ENCODE assay signal across 26 cellular contexts in the genomic region with DNA sequence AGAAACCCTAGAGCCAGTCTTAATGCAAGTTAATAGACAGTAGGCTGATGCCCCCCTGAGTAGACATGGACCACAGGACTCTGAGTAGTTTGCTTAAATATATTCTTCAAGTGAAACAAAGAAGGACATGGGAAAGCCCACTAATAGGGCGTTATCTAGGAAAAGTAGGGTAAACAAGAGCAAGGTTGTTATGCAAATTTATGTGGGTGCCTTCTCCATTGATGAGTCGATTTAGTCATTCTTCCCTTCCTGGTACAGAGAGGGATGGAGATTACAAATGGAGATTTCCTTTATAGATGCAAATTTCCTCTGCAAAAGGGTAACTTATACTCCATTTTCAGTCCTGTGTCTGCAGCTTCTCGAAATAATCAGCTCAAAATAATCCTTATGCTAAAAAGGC.
DNase-seq lines count a peak whose midpoint lies in the region; ATAC-seq, FAIRE-seq and TF ChIP-seq lines count a peak whose summit lies in the region.
"Had no signal": no experiment of that assay in that cellular context is flagged by ENCODE, and none has a peak within 500 bp of the region (broad histone marks: within the 10 kb centered on the region; RNA-seq: fewer than 3 reads in every experiment).

No MANE protein-coding gene starts in this region.

- WGBS in iPS DF 6.9 (ENCODE audit: insufficient coverage, insufficient read length) = no CpG with 5 or more reads among the region's 3 CpGs
- WGBS in pancreas, 2 donors = 55 to 69% methylated on average over 3 of the region's 3 CpGs

- DNase-seq in DMS53 (lab: John Stamatoyannopoulos, UW) (peak; percentile 5), DMS53 treated with DMSO at 0.1 percent for 48 hours (lab: John Stamatoyannopoulos, UW; ENCODE audit: unreplicated experiment) (no peak), NCI-H748 treated with DMSO at 0.1 percent for 48 hours (lab: John Stamatoyannopoulos, UW) (peak; percentile 37), iPS DF 6.9 (ENCODE audit: low read depth, low spot score) (no peak), middle frontal gyrus (ENCODE audit: extremely low spot score, low spot score) (no peak), cortex of kidney (lab: John Stamatoyannopoulos, UW) (no peak), pancreas (no peak)
- DNase-seq in activated naive CD4-positive, alpha-beta T cell (lab: John Stamatoyannopoulos, UW) = no peak
- DNase-seq: AML-193, DMS79 treated with DMSO at 0.1 percent for 48 hours, IMR-90, Karpas-422, MG63, NCI-H1092 treated with DMSO at 0.1 percent for 48 hours, NCI-H2171 treated with DMSO at 0.1 percent for 48 hours, NCI-H446, NCI-H774, PC-9, SIG-M5 had no signal

- H3K9me3 ChIP-seq in iPS DF 6.9 (ENCODE audit: control insufficient read depth, insufficient read depth, low read length) (no peaks in the 10 kb centered on the region), pancreas (no peaks in the 10 kb centered on the region)
- H3K9me3 ChIP-seq: MG63 had no signal

- H3K27ac ChIP-seq in iPS DF 6.9 (ENCODE audit: low read length) (peak overlapping the region; percentile 0), pancreas (no peak overlapping the region)
- H3K27ac ChIP-seq: 22Rv1, C4-2B, PC-9, RWPE1 had no signal

- no peak overlapping the region for H3K4me3 ChIP-seq in iPS DF 6.9 (ENCODE audit: low read length)
- no peak overlapping the region for H3K4me3 ChIP-seq in pancreas
- H3K4me3 ChIP-seq: MG63, PC-9 had no signal

- FAIRE-seq in pancreas (lab: Jason Lieb, UNC) = no peak
- FAIRE-seq: D721Med, G401.6 had no signal

- no peak for TF ChIP-seq CTCF in pancreas (IDR thresholded peaks at IDR 0.05)

- H3K27me3 ChIP-seq in iPS DF 6.9 (ENCODE audit: control insufficient read depth, insufficient read depth, low read length) (no peaks in the 10 kb centered on the region), pancreas (no peaks in the 10 kb centered on the region)

- H3K4me1 ChIP-seq in iPS DF 6.9 (ENCODE audit: control insufficient read depth, insufficient read depth, low read length) (peaks cover 10% of the 10 kb centered on the region; the same call in 1 of the 2 replicates), pancreas (no peaks in the 10 kb centered on the region)

- H3K36me3 ChIP-seq in iPS DF 6.9 (ENCODE audit: control insufficient read depth, insufficient read depth, low read length) (no peaks in the 10 kb centered on the region), pancreas (no peaks in the 10 kb centered on the region)
- H3K36me3 ChIP-seq: MG63 had no signal

- no peak for ATAC-seq in pancreas
- ATAC-seq: HCT116, SK-N-SH treated with all-trans-retinoic acid at 6 μM for 48 hours had no signal

- intact Hi-C loops in pancreas (cut with DNase I) = no loop called here

Comparison
In these comparisons a context has a peak if more than half of its experiments do, and no peak if none do; other contexts are left out.
1. DNase-seq: peak in DMS53 (single experiment) and NCI-H748 treated with DMSO at 0.1 percent for 48 hours (single experiment); none in DMS53 treated with DMSO at 0.1 percent for 48 hours (single experiment), iPS DF 6.9 (single experiment), middle frontal gyrus (single experiment), activated naive CD4-positive, alpha-beta T cell (0 of 4), cortex of kidney (single experiment) and pancreas (0 of 6).